8 cellular contexts compared by ENCODE assay signal in the genomic region with DNA sequence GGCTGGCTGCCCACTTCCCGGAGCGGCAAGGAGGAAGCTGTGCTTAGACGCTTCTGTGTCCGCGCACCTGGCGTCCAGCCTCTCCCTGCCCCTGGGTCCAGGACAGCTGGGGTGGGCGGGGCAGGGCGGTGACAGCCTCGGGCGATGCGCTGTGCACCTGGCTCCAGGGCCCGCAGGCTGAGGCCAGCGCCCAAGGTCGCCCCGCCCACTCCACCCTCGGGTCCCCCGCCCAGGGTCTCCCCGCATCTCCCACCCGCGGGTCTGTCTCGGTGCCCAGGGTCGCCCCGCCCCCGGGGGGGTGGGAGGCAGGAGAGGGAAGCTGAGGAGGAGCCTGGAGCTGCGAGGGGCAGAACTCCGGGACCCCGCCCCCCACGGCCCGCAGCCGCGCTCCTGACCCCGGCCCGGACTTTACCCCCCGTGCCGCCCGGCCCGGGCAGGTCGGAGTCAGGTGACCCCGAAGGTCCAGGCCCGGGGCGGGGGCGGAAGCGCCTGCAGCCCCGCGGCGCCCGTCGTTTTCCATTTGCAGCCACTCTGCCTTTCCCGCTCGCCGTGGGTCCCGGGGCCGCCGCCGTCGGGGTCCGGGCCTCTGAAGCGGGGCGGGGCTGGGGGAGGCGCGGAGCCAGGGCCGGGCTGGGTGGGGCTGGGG. TPM values are rescaled to one million over a fixed set of nuclear protein-coding genes. Genes with fewer than 3 reads are reported as not detected.
DNase-seq lines count a peak whose midpoint lies in the region; ATAC-seq, FAIRE-seq and TF ChIP-seq lines count a peak whose summit lies in the region.

A gene with protein sequence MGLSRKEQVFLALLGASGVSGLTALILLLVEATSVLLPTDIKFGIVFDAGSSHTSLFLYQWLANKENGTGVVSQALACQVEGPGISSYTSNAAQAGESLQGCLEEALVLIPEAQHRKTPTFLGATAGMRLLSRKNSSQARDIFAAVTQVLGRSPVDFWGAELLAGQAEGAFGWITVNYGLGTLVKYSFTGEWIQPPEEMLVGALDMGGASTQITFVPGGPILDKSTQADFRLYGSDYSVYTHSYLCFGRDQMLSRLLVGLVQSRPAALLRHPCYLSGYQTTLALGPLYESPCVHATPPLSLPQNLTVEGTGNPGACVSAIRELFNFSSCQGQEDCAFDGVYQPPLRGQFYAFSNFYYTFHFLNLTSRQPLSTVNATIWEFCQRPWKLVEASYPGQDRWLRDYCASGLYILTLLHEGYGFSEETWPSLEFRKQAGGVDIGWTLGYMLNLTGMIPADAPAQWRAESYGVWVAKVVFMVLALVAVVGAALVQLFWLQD (minus strand): TSS at position 69 of the 646 bp plus-strand sequence. CDS start 3,072 bp downstream, outside the sequence.

- H3K27me3 ChIP-seq in HAP-1 (ENCODE audit: low read depth) = peaks cover 2% of the 10 kb centered on the region; the same call in 1 of the 2 replicates
- peaks cover 9% of the 10 kb centered on the region for H3K27me3 ChIP-seq in foreskin keratinocyte
- H3K27me3 ChIP-seq in pancreas = no peaks in the 10 kb centered on the region

- FAIRE-seq in A549 (lab: Jason Lieb, UNC) = no peak
- FAIRE-seq in pancreas (lab: Jason Lieb, UNC) = no peak

- H3K27ac ChIP-seq in A549 (peak within 1 kb of the TSS; percentile 51 to 81), foreskin keratinocyte (no peak within 1 kb of the TSS), pancreas (no peak within 1 kb of the TSS)

- no peak for TF ChIP-seq POLR2A in A549 (IDR thresholded peaks at IDR 0.05; ENCODE audit: low read length)

- intact Hi-C loops in pancreas (cut with DNase I) = no loop called here

- no peak for TF ChIP-seq RAD21 in A549 (conservative IDR thresholded peaks at IDR 0.05 in 1 of 2, IDR thresholded peaks at IDR 0.05 in 1 of 2)

- peak; percentile 66 to 76 for DNase-seq in A549 (ENCODE audit: low read depth in 1 of 2, low spot score in 1 of 2)
- peak; percentile 18 to 78 for DNase-seq in HAP-1 (ENCODE audit: low spot score in 2 of 2)
- DNase-seq in SK-MEL-5 (ENCODE audit: low read depth, low spot score) = peak; percentile 50
- no peak for DNase-seq in foreskin keratinocyte
- DNase-seq in pancreas = peak; percentile 81 to 96 (median 88)
- no peak for DNase-seq in cerebellar nuclear complex (lab: John Stamatoyannopoulos, UW)
- no peak for DNase-seq in activated CD4-positive, CD25-positive, alpha-beta regulatory T cell treated with anti-CD3 and anti-CD28 coated beads, Interleukin-2, amount 50 U/mL, for 72 hours
- DNase-seq in GOT3 (lab: John Stamatoyannopoulos, UW) = no peak

- peak within 1 kb of the TSS; percentile 79 for H3K4me2 ChIP-seq in A549

- TF ChIP-seq CTCF in A549 (IDR thresholded peaks at IDR 0.05) = no peak
- no peak for TF ChIP-seq CTCF in foreskin keratinocyte (conservative IDR thresholded peaks at IDR 0.05)
- TF ChIP-seq CTCF in pancreas (IDR thresholded peaks at IDR 0.05) = no peak

- ATAC-seq in A549 = peak; percentile 66 to 79
- ATAC-seq in foreskin keratinocyte = peak; percentile 38
- ATAC-seq in pancreas = peak; percentile 75 to 88 (median 84)

- POLR2A ChIA-PET in A549 (lab: Yijun Ruan, JAX) = interaction anchor here (0.5 to 1.1 kb wide), 2 partner anchors 18 to 55 kb away, joined by 3 to 6 read pairs; a partner anchor contains a TSS

- H3K4me1 ChIP-seq in A549 = peaks cover 13% of the 10 kb centered on the region
- H3K4me1 ChIP-seq in HAP-1 = 0 out of 2 replicates have a peak, but pooled peaks cover 3% of the 10 kb centered on the region
- H3K4me1 ChIP-seq in foreskin keratinocyte = no peaks in the 10 kb centered on the region
- peaks cover 4 to 9% (median 8%) of the 10 kb centered on the region in 3 donors for H3K4me1 ChIP-seq in pancreas

- TF ChIP-seq EP300 in A549 (IDR thresholded peaks at IDR 0.05) = no peak

- H3K36me3 ChIP-seq in HAP-1 (replicated peaks) (no peaks in the 10 kb centered on the region), pancreas (no peaks in the 10 kb centered on the region)

- 5% methylated on average over 18 of the region's 62 CpGs for WGBS in A549 (ENCODE audit: missing lambda C conversion rate)
- 1% methylated on average over 38 to 62 of the region's 62 CpGs for WGBS in pancreas, 2 donors

- H3K4me3 ChIP-seq in A549 (peak within 1 kb of the TSS; percentile 59), HAP-1 (peak within 1 kb of the TSS; percentile 31), pancreas (peak within 1 kb of the TSS; percentile 18 to 60 (median 32))

- no peaks in the 10 kb centered on the region for H3K9me3 ChIP-seq in A549
- H3K9me3 ChIP-seq in HAP-1 = no peaks in the 10 kb centered on the region
- no peaks in the 10 kb centered on the region for H3K9me3 ChIP-seq in pancreas

- in situ Hi-C loops in HAP-1 (cut with MboI; ENCODE audit: low sequenced_read_pairs) (no loop called here), SK-MEL-5 (cut with HindIII; ENCODE audit: low pct_unique_long_range_greater_than_20kb, low sequenced_read_pairs) (no loop called here)

- CTCF ChIA-PET in A549 (lab: Yijun Ruan, JAX) = interaction anchor here (1.0 to 7.6 kb wide), 5 partner anchors 11 to 139 kb away, joined by 3 to 98 read pairs (median 25); a partner anchor contains a TSS

TF ChIP-seq in A549, 52 proteins besides CTCF, POLR2A, EP300 and RAD21:
- TF ChIP-seq, protein P1, sequence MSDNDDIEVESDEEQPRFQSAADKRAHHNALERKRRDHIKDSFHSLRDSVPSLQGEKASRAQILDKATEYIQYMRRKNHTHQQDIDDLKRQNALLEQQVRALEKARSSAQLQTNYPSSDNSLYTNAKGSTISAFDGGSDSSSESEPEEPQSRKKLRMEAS (IDR thresholded peaks at IDR 0.05) = 0 out of 2 replicates have a peak, but pooled peaks have one; percentile 17
- no peak for TF ChIP-seq TFCP2L1 (CRISPR knock-in tag; IDR thresholded peaks at IDR 0.05)

RNA-seq across cellular contexts. Expression of the gene that starts here (rescaled TPM):
- polyA plus RNA-seq in A549 (2011; rRNA removed) = 0.18 and 0.22 TPM in 2 replicates
- polyA plus RNA-seq in A549 (2012; cell fraction: cytosol; rRNA removed) = 0.22 and 0.29 TPM in 2 replicates
- 3.6 TPM in 2 replicates for polyA plus RNA-seq in A549 (2012; cell fraction: nucleus; rRNA removed)
- 0.21 to 0.41 TPM (median 0.36 TPM) in 3 replicates for polyA plus RNA-seq in A549 (2017; fragmentation: RNase III; extraction: RNeasy Plus Mini Kit Qiagen cat#74134 plus additional on column Dnase treatment)
- polyA minus RNA-seq in A549 (2011; rRNA and poly(A)+ RNA removed) = 0.08 TPM in 1 of 2 replicates, not detected in the other
- not detected in 2 replicates for total RNA-seq in SK-MEL-5 (2014; rRNA removed; shearing (Covaris generic))
- not detected in 2 replicates for polyA plus RNA-seq in SK-MEL-5 (2015; cell fraction: cytosol; rRNA removed)
- 1.1 and 1.4 TPM in 2 replicates for polyA plus RNA-seq in SK-MEL-5 (2015; cell fraction: nucleus; rRNA removed)
- not detected in 2 replicates for total RNA-seq in foreskin keratinocyte
- not detected in 2 replicates for polyA plus RNA-seq in foreskin keratinocyte
- total RNA-seq in pancreas = 1 to 10 TPM in 5 of 6 donors, under 1 TPM in 1; 0.98 to 3.8 (median 1.3) TPM
- 1 to 10 TPM; 3.9 to 4.7 TPM for polyA plus RNA-seq in pancreas

Comparison
In these comparisons a context has a peak if more than half of its experiments do, and no peak if none do; other contexts are left out.
1. Peak in ATAC-seq in foreskin keratinocyte; RNA of the gene not detected or under 1 TPM.
2. DNase-seq: peak in A549 (2 of 2), HAP-1 (2 of 2), SK-MEL-5 (single experiment) and pancreas (6 of 6); none in foreskin keratinocyte (0 of 2), cerebellar nuclear complex (0 of 2), activated CD4-positive, CD25-positive, alpha-beta regulatory T cell treated with anti-CD3 and anti-CD28 coated beads, Interleukin-2, amount 50 U/mL, for 72 hours (single experiment) and GOT3 (single experiment).
3. H3K27ac ChIP-seq: peak in A549 (2 of 2); none in foreskin keratinocyte (single experiment) and pancreas (0 of 4).
4. Peak in every context shown above with its lines, with median percentiles within 50 percentile points of each other: ATAC-seq and H3K4me3 ChIP-seq.